ENCODE assay signal across 1 cellular context in genomic region chr4:48138936-48139335, GRCh38.
A peak's percentile ranks its signal among the peaks of the same experiment; 100 is the strongest.
TF ChIP-seq lines count a peak whose summit lies in the region.

No MANE protein-coding gene starts in this region.

TF ChIP-seq in GM12878, 131 proteins besides CTCF, POLR2A, EP300 and RAD21 (continued from another document):
- TF ChIP-seq RELB (IDR thresholded peaks at IDR 0.05; ENCODE audit: low read depth): peak; percentile 49; the same call in 1 of the 2 replicates
- TF ChIP-seq, protein P1, sequence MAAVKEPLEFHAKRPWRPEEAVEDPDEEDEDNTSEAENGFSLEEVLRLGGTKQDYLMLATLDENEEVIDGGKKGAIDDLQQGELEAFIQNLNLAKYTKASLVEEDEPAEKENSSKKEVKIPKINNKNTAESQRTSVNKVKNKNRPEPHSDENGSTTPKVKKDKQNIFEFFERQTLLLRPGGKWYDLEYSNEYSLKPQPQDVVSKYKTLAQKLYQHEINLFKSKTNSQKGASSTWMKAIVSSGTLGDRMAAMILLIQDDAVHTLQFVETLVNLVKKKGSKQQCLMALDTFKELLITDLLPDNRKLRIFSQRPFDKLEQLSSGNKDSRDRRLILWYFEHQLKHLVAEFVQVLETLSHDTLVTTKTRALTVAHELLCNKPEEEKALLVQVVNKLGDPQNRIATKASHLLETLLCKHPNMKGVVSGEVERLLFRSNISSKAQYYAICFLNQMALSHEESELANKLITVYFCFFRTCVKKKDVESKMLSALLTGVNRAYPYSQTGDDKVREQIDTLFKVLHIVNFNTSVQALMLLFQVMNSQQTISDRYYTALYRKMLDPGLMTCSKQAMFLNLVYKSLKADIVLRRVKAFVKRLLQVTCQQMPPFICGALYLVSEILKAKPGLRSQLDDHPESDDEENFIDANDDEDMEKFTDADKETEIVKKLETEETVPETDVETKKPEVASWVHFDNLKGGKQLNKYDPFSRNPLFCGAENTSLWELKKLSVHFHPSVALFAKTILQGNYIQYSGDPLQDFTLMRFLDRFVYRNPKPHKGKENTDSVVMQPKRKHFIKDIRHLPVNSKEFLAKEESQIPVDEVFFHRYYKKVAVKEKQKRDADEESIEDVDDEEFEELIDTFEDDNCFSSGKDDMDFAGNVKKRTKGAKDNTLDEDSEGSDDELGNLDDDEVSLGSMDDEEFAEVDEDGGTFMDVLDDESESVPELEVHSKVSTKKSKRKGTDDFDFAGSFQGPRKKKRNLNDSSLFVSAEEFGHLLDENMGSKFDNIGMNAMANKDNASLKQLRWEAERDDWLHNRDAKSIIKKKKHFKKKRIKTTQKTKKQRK (IDR thresholded peaks at IDR 0.05; ENCODE audit: low read depth, low read length): no peak
- TF ChIP-seq RUNX3 (IDR thresholded peaks at IDR 0.05; ENCODE audit: low read length): peak; percentile 61
- TF ChIP-seq MYB (IDR thresholded peaks at IDR 0.05; ENCODE audit: borderline replicate concordance, low read depth, low read length): no peak
- no peak for TF ChIP-seq MEF2A (IDR thresholded peaks at IDR 0.05; ENCODE audit: insufficient read depth, low read depth, low read length)
- TF ChIP-seq, protein P2, sequence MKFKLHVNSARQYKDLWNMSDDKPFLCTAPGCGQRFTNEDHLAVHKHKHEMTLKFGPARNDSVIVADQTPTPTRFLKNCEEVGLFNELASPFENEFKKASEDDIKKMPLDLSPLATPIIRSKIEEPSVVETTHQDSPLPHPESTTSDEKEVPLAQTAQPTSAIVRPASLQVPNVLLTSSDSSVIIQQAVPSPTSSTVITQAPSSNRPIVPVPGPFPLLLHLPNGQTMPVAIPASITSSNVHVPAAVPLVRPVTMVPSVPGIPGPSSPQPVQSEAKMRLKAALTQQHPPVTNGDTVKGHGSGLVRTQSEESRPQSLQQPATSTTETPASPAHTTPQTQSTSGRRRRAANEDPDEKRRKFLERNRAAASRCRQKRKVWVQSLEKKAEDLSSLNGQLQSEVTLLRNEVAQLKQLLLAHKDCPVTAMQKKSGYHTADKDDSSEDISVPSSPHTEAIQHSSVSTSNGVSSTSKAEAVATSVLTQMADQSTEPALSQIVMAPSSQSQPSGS (IDR thresholded peaks at IDR 0.05; ENCODE audit: low read length): peak; percentile 37; the same call in 1 of the 2 replicates
- TF ChIP-seq CBFB (IDR thresholded peaks at IDR 0.05; ENCODE audit: low read depth): no peak
- TF ChIP-seq NR2C1 (IDR thresholded peaks at IDR 0.05): no peak
- peak; percentile 44; the same call in 1 of the 2 replicates for TF ChIP-seq MTA2 (IDR thresholded peaks at IDR 0.05; ENCODE audit: low read depth)
- TF ChIP-seq SUZ12 (IDR thresholded peaks at IDR 0.05; ENCODE audit: unreplicated experiment): no peak
- TF ChIP-seq SUPT20H (IDR thresholded peaks at IDR 0.05; ENCODE audit: borderline replicate concordance, control insufficient read depth, low read depth, low read length): no peak
- TF ChIP-seq FOXM1 (IDR thresholded peaks at IDR 0.05; ENCODE audit: low read depth, low read length): no peak
- TF ChIP-seq PAX5 (IDR thresholded peaks at IDR 0.05; ENCODE audit: borderline replicate concordance, low read depth, low read length): 0 out of 2 replicates have a peak, but pooled peaks have one; percentile 52
- TF ChIP-seq POLR2AphosphoS5 (IDR thresholded peaks at IDR 0.05; ENCODE audit: low read length): 0 out of 2 replicates have a peak, but pooled peaks have one; percentile 9
- TF ChIP-seq IKZF1 (conservative IDR thresholded peaks at IDR 0.05): peak; percentile 29; the same call in 1 of the 2 replicates
- peak; percentile 52; the same call in 1 of the 2 replicates for TF ChIP-seq NFIC (IDR thresholded peaks at IDR 0.05; ENCODE audit: low read depth, low read length)
- TF ChIP-seq MXI1 (IDR thresholded peaks at IDR 0.05; ENCODE audit: low read depth, low read length): no peak
- no peak for TF ChIP-seq EED (IDR thresholded peaks at IDR 0.05; ENCODE audit: low read depth)
- 0 out of 2 replicates have a peak, but pooled peaks have one; percentile 59 for TF ChIP-seq ZNF384 (IDR thresholded peaks at IDR 0.05; ENCODE audit: borderline replicate concordance, low read depth, low read length)
- no peak for TF ChIP-seq KAT2A (conservative IDR thresholded peaks at IDR 0.05; ENCODE audit: control insufficient read depth, low read depth, low read length)
TF ChIP-seq in GM12878: peak in this region for 11.
